13 cellular contexts compared by ENCODE assay signal in the genomic region with DNA sequence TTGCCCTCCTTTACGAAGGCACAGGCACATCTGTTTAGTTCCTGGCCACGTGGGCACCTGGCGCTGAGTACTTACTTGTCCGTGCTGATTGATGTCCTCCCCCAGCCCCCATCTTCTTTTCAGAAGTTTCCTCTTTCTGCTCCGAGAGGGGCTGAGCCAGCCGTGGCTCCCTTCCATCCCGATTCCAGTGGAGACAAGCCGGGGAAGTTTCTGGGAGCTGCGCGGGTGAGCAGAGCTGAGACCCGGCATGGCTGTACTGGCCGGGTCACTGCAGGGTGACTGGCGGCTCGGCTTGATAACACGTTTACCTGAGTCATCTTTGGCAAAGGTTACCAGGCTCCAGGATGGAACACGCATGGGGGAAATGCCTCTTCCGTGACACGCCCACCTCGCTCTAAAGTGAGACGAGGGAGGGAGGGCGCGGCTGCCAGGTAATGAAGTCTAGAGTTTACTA. TPM values are rescaled to one million over a fixed set of nuclear protein-coding genes. Genes with fewer than 3 reads are reported as not detected.
A peak's percentile ranks its signal among the peaks of the same experiment; 100 is the strongest.
DNase-seq lines count a peak whose midpoint lies in the region; TF ChIP-seq lines count a peak whose summit lies in the region.
"Had no signal": no experiment of that assay in that cellular context is flagged by ENCODE, and none has a peak within 500 bp of the region (broad histone marks: within the 10 kb centered on the region; RNA-seq: fewer than 3 reads in every experiment).

No MANE protein-coding gene starts in this region.

- H3K4me1 ChIP-seq in mucosa of stomach (ENCODE audit: control insufficient read depth, insufficient read depth, low read length) (peaks cover 17% of the 10 kb centered on the region), left ventricle myocardium inferior (no peaks in the 10 kb centered on the region)
- H3K4me1 ChIP-seq: tibial artery had no signal

- TF ChIP-seq CTCF in epithelial cell of proximal tubule (conservative IDR thresholded peaks at IDR 0.05; ENCODE audit: low read depth, low read length): no peak
- no peak for TF ChIP-seq CTCF in left ventricle myocardium inferior (IDR thresholded peaks at IDR 0.05; ENCODE audit: borderline replicate concordance)

- intact Hi-C loops in left ventricle myocardium inferior (cut with micrococcal nuclease): no loop called here

- no peaks in the 10 kb centered on the region for H3K36me3 ChIP-seq in mucosa of stomach (ENCODE audit: control insufficient read depth, insufficient read depth, low read length)
- no peaks in the 10 kb centered on the region for H3K36me3 ChIP-seq in left ventricle myocardium inferior
- H3K36me3 ChIP-seq: tibial artery had no signal

- DNase-seq in activated effector memory CD4-positive, alpha-beta T cell treated with anti-CD3 and anti-CD28 coated beads, Interleukin-2, amount 50 U/mL, for 16 hours: peak; percentile 24
- no peak for DNase-seq in activated effector memory CD4-positive, alpha-beta T cell treated with Interleukin-2 at 50 U/mL for 16 hours
- no peak for DNase-seq in epithelial cell of proximal tubule (ENCODE audit: low read depth)
- no peak for DNase-seq in islet precursor cell
- no peak for DNase-seq in left ventricle myocardium inferior
- DNase-seq in NCI-H1048 (lab: John Stamatoyannopoulos, UW): no peak
- DNase-seq in stimulated activated CD4-positive, alpha-beta T cell treated with anti-CD3 and anti-CD28 coated beads, Interleukin-15, amount 100 ng/mL, for 24 hours: no peak
- DNase-seq: CD8-positive, alpha-beta T cell; foreskin fibroblast; GF-D8; stimulated activated CD4-positive, alpha-beta T cell treated with anti-CD3 and anti-CD28 coated beads, Interleukin-1b, Interleukin-23, amount 100 ng/mL, for 48 hours; tibial artery had no signal

- no peak overlapping the region for H3K27ac ChIP-seq in left ventricle myocardium inferior (replicated peaks)
- H3K27ac ChIP-seq: tibial artery had no signal

- H3K9ac ChIP-seq in mucosa of stomach (ENCODE audit: low read length): no peak overlapping the region

- H3K27me3 ChIP-seq in mucosa of stomach (ENCODE audit: control insufficient read depth, insufficient read depth, low read length): peaks cover 11% of the 10 kb centered on the region
- H3K27me3 ChIP-seq in left ventricle myocardium inferior (ENCODE audit: low read depth): peaks cover 77% of the 10 kb centered on the region

- H3K9me3 ChIP-seq in mucosa of stomach (ENCODE audit: control insufficient read depth, low read length): no peaks in the 10 kb centered on the region
- no peaks in the 10 kb centered on the region for H3K9me3 ChIP-seq in left ventricle myocardium inferior (replicated peaks)
- H3K9me3 ChIP-seq: tibial artery had no signal

- H3K4me3 ChIP-seq in epithelial cell of proximal tubule (ENCODE audit: low read depth, low read length) (peak overlapping the region; percentile 26), mucosa of stomach (ENCODE audit: low read length) (peak overlapping the region; percentile 14), left ventricle myocardium inferior (no peak overlapping the region)
- H3K4me3 ChIP-seq: tibial artery had no signal

RNA-seq across cellular contexts. Expression of a gene that starts 45.4 kb away (rescaled TPM):
- total RNA-seq in epithelial cell of proximal tubule (97.3 and 118 TPM in 2 replicates), left ventricle myocardium inferior (148 TPM)
